ENCODE assay signal across 13 cellular contexts in the genomic region with DNA sequence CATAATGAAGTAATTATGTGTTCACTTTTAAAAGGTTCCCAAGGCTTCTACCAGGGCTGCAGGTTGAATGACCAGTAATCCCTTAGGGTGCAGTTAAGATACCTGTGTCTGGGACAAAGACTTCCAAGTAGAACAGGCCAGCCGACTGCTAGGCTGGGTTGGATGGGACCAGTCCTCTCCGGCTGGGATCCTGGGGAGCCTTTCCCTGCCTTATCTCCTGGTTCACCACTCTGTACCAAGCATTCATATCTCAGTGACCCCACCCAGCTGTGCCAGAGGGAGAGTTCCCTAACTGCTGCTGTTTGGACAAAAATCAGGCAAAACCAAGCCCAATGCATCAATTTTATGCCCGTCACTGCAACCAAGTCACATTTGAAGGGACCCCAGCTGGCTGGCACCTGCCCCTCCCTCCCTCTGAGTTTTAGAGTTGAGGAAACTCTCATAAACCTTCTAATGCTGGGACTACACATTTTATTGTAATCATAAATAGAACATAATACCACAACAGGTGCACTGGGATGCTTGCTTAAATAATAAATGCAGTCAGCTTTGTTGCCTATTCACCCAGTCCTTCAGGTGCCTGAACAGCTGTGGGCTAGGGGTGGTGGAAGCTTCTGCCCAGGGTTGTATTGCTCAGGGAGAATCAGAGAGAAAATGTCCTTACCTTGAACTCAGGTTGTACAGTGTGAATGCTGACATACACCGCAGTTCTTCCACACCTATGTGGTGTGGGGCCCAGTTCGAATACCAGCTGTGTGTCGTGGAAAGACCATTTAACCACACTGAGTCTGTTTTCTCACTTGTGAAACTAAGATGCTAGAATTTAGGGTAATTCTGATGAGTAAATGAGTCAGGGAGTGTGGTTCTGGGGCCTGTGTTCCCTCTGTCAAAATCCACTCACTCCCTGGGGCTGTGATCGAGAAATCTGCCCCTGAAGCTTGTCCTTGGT.
A peak's percentile ranks its signal among the peaks of the same experiment; 100 is the strongest.
DNase-seq lines count a peak whose midpoint lies in the region; ATAC-seq, FAIRE-seq and TF ChIP-seq lines count a peak whose summit lies in the region.
"Had no signal": no experiment of that assay in that cellular context is flagged by ENCODE, and none has a peak within 500 bp of the region (broad histone marks: within the 10 kb centered on the region; RNA-seq: fewer than 3 reads in every experiment).

No MANE protein-coding gene starts in this region.

- peak; percentile 91 for ATAC-seq in HG02870 (IDR thresholded peaks at IDR 0.05; ENCODE audit: unreplicated experiment)
- ATAC-seq in stimulated activated naive CD8-positive, alpha-beta T cell treated with anti-CD3 and anti-CD28 coated beads, Interleukin-15, amount 100 ng/mL, for 72 hours = peak; percentile 91
- ATAC-seq in WTC11 = no peak
- ATAC-seq: HepG2 had no signal

- no peaks in the 10 kb centered on the region for H3K36me3 ChIP-seq in WERI-Rb-1

- no peak for FAIRE-seq in GM19239 (lab: Jason Lieb, UNC)
- FAIRE-seq: HepG2 had no signal

- H3K27ac Mint-ChIP-seq in activated naive CD4-positive, alpha-beta T cell treated with anti-CD3 and anti-CD28 coated beads, Interleukin-2, amount 10 ng/mL, durations not matched to agents 7 days and 5 days = no peak overlapping the region
- peak overlapping the region; percentile 95 to 96 for H3K27ac Mint-ChIP-seq in stimulated activated naive CD8-positive, alpha-beta T cell treated with anti-CD3 and anti-CD28 coated beads, Interleukin-15, amount 100 ng/mL, for 72 hours
- no peak overlapping the region for H3K27ac Mint-ChIP-seq in WTC11
- H3K27ac Mint-ChIP-seq: B cell had no signal

- peak overlapping the region; percentile 79 for H3K27ac ChIP-seq in WERI-Rb-1

- H3K4me3 ChIP-seq in WERI-Rb-1 (ENCODE audit: low read depth, low read length) = no peak overlapping the region

- no peak overlapping the region for H3K4me3 Mint-ChIP-seq in activated naive CD4-positive, alpha-beta T cell treated with anti-CD3 and anti-CD28 coated beads, Interleukin-2, amount 10 ng/mL, durations not matched to agents 7 days and 5 days
- H3K4me3 Mint-ChIP-seq in stimulated activated naive CD8-positive, alpha-beta T cell treated with anti-CD3 and anti-CD28 coated beads, Interleukin-15, amount 100 ng/mL, for 72 hours = peak overlapping the region; percentile 68 to 72
- H3K4me3 Mint-ChIP-seq in WTC11 = no peak overlapping the region
- H3K4me3 Mint-ChIP-seq: B cell, H9 had no signal

- no peaks in the 10 kb centered on the region for H3K27me3 Mint-ChIP-seq in activated naive CD4-positive, alpha-beta T cell treated with anti-CD3 and anti-CD28 coated beads, Interleukin-2, amount 10 ng/mL, durations not matched to agents 7 days and 5 days
- no peaks in the 10 kb centered on the region for H3K27me3 Mint-ChIP-seq in stimulated activated naive CD8-positive, alpha-beta T cell treated with anti-CD3 and anti-CD28 coated beads, Interleukin-15, amount 100 ng/mL, for 72 hours
- no peaks in the 10 kb centered on the region for H3K27me3 Mint-ChIP-seq in WTC11 (ENCODE audit: low read depth)

- no peaks in the 10 kb centered on the region for H3K36me3 Mint-ChIP-seq in activated naive CD4-positive, alpha-beta T cell treated with anti-CD3 and anti-CD28 coated beads, Interleukin-2, amount 10 ng/mL, durations not matched to agents 7 days and 5 days
- no peaks in the 10 kb centered on the region for H3K36me3 Mint-ChIP-seq in WTC11

- POLR2A ChIA-PET in WTC11 (lab: Charles Lee) = no interaction called here

- CTCF ChIA-PET in activated naive CD4-positive, alpha-beta T cell treated with anti-CD3 and anti-CD28 coated beads, Interleukin-2, amount 10 ng/mL, durations not matched to agents 7 days and 5 days (lab: Charles Lee) = no interaction called here
- CTCF ChIA-PET in WTC11 (lab: Charles Lee) = interaction anchor here (0.7 to 1.1 kb wide), 2 partner anchors 103 to 242 kb away, joined by 3 read pairs; no protein-coding TSS in a partner anchor

- DNase-seq in activated naive CD4-positive, alpha-beta T cell treated with anti-CD3 and anti-CD28 coated beads, Interleukin-2, amount 10 ng/mL, durations not matched to agents 7 days and 5 days = peak; percentile 28
- DNase-seq in activated naive CD4-positive, alpha-beta T cell treated with anti-CD3 and anti-CD28 coated beads, Interleukin-2, amount 50 U/mL, for 16 hours = no peak
- no peak for DNase-seq in WERI-Rb-1
- DNase-seq in stimulated activated naive CD8-positive, alpha-beta T cell treated with anti-CD3 and anti-CD28 coated beads, Interleukin-15, amount 100 ng/mL, for 72 hours = peak; percentile 50 to 75
- DNase-seq in WTC11 (ENCODE audit: low spot score) = no peak
- no peak for DNase-seq in GM19239 (ENCODE audit: insufficient read length, low spot score)
- no peak for DNase-seq in NCI-H2081 treated with DMSO at 0.1 percent for 48 hours (lab: John Stamatoyannopoulos, UW)
- DNase-seq: H9, NCI-H446 treated with DMSO at 0.1 percent for 48 hours, nucleus accumbens had no signal

- H3K4me1 Mint-ChIP-seq in activated naive CD4-positive, alpha-beta T cell treated with anti-CD3 and anti-CD28 coated beads, Interleukin-2, amount 10 ng/mL, durations not matched to agents 7 days and 5 days = peaks cover 25% of the 10 kb centered on the region
- H3K4me1 Mint-ChIP-seq in stimulated activated naive CD8-positive, alpha-beta T cell treated with anti-CD3 and anti-CD28 coated beads, Interleukin-15, amount 100 ng/mL, for 72 hours = peaks cover 72% of the 10 kb centered on the region
- peaks cover 15% of the 10 kb centered on the region for H3K4me1 Mint-ChIP-seq in WTC11

- H3K27me3 ChIP-seq in WERI-Rb-1 (ENCODE audit: insufficient read depth, low read depth, severe bottlenecking) = no peaks in the 10 kb centered on the region

- TF ChIP-seq CTCF in WERI-Rb-1 (IDR thresholded peaks at IDR 0.05; ENCODE audit: low read depth, low read length) = no peak
- TF ChIP-seq CTCF in WTC11 (IDR thresholded peaks at IDR 0.05) = no peak

- H3K9me3 Mint-ChIP-seq in activated naive CD4-positive, alpha-beta T cell treated with anti-CD3 and anti-CD28 coated beads, Interleukin-2, amount 10 ng/mL, durations not matched to agents 7 days and 5 days = no peaks in the 10 kb centered on the region
- H3K9me3 Mint-ChIP-seq in stimulated activated naive CD8-positive, alpha-beta T cell treated with anti-CD3 and anti-CD28 coated beads, Interleukin-15, amount 100 ng/mL, for 72 hours = no peaks in the 10 kb centered on the region
- H3K9me3 Mint-ChIP-seq in WTC11 = no peaks in the 10 kb centered on the region
- H3K9me3 Mint-ChIP-seq: H9 had no signal

- no peaks in the 10 kb centered on the region for H3K9me3 ChIP-seq in WERI-Rb-1 (ENCODE audit: severe bottlenecking)

TF ChIP-seq in WTC11, 78 proteins besides CTCF, POLR2A, EP300 and RAD21 (continues in another document):
- TF ChIP-seq JAZF1 (CRISPR knock-in tag; IDR thresholded peaks at IDR 0.05) (no peak), NR2C2 (CRISPR knock-in tag; IDR thresholded peaks at IDR 0.05) (no peak), NR1H2 (CRISPR knock-in tag; IDR thresholded peaks at IDR 0.05) (no peak), SP1 (CRISPR knock-in tag; conservative IDR thresholded peaks at IDR 0.05) (no peak), ZNF423 (CRISPR knock-in tag; IDR thresholded peaks at IDR 0.05) (no peak), ZNF671 (CRISPR knock-in tag; IDR thresholded peaks at IDR 0.05) (no peak), CBFB (CRISPR knock-in tag; IDR thresholded peaks at IDR 0.05; ENCODE audit: low read depth) (no peak), ZNF121 (CRISPR knock-in tag; IDR thresholded peaks at IDR 0.05) (no peak), TEAD1 (CRISPR knock-in tag; IDR thresholded peaks at IDR 0.05) (no peak), EMX1 (CRISPR knock-in tag; IDR thresholded peaks at IDR 0.05) (no peak), SMAD3 (CRISPR knock-in tag; IDR thresholded peaks at IDR 0.05; ENCODE audit: borderline replicate concordance) (no peak), ZNF232 (CRISPR knock-in tag; IDR thresholded peaks at IDR 0.05) (no peak)
- TF ChIP-seq, protein P1, sequence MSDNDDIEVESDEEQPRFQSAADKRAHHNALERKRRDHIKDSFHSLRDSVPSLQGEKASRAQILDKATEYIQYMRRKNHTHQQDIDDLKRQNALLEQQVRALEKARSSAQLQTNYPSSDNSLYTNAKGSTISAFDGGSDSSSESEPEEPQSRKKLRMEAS (CRISPR knock-in tag; IDR thresholded peaks at IDR 0.05) = no peak
- TF ChIP-seq, protein P2, sequence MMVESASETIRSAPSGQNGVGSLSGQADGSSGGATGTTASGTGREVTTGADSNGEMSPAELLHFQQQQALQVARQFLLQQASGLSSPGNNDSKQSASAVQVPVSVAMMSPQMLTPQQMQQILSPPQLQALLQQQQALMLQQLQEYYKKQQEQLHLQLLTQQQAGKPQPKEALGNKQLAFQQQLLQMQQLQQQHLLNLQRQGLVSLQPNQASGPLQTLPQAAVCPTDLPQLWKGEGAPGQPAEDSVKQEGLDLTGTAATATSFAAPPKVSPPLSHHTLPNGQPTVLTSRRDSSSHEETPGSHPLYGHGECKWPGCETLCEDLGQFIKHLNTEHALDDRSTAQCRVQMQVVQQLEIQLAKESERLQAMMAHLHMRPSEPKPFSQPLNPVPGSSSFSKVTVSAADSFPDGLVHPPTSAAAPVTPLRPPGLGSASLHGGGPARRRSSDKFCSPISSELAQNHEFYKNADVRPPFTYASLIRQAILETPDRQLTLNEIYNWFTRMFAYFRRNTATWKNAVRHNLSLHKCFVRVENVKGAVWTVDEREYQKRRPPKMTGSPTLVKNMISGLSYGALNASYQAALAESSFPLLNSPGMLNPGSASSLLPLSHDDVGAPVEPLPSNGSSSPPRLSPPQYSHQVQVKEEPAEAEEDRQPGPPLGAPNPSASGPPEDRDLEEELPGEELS (CRISPR knock-in tag; IDR thresholded peaks at IDR 0.05) = no peak
- TF ChIP-seq, protein P3, sequence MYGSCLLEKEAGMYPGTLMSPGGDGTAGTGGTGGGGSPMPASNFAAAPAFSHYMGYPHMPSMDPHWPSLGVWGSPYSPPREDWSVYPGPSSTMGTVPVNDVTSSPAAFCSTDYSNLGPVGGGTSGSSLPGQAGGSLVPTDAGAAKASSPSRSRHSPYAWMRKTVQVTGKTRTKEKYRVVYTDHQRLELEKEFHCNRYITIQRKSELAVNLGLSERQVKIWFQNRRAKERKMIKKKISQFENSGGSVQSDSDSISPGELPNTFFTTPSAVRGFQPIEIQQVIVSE (CRISPR knock-in tag; IDR thresholded peaks at IDR 0.05; ENCODE audit: borderline replicate concordance) = no peak
- TF ChIP-seq, protein P4, sequence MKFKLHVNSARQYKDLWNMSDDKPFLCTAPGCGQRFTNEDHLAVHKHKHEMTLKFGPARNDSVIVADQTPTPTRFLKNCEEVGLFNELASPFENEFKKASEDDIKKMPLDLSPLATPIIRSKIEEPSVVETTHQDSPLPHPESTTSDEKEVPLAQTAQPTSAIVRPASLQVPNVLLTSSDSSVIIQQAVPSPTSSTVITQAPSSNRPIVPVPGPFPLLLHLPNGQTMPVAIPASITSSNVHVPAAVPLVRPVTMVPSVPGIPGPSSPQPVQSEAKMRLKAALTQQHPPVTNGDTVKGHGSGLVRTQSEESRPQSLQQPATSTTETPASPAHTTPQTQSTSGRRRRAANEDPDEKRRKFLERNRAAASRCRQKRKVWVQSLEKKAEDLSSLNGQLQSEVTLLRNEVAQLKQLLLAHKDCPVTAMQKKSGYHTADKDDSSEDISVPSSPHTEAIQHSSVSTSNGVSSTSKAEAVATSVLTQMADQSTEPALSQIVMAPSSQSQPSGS (CRISPR knock-in tag; IDR thresholded peaks at IDR 0.05; ENCODE audit: borderline replicate concordance, low read depth) = no peak

Comparison
In these comparisons a context has a peak if more than half of its experiments do, and no peak if none do; other contexts are left out.
1. DNase-seq: peak in activated naive CD4-positive, alpha-beta T cell treated with anti-CD3 and anti-CD28 coated beads, Interleukin-2, amount 10 ng/mL, durations not matched to agents 7 days and 5 days (single experiment) and stimulated activated naive CD8-positive, alpha-beta T cell treated with anti-CD3 and anti-CD28 coated beads, Interleukin-15, amount 100 ng/mL, for 72 hours (2 of 2); none in activated naive CD4-positive, alpha-beta T cell treated with anti-CD3 and anti-CD28 coated beads, Interleukin-2, amount 50 U/mL, for 16 hours (single experiment), WERI-Rb-1 (single experiment), WTC11 (single experiment), GM19239 (single experiment) and NCI-H2081 treated with DMSO at 0.1 percent for 48 hours (single experiment).
2. H3K27ac Mint-ChIP-seq: peak in stimulated activated naive CD8-positive, alpha-beta T cell treated with anti-CD3 and anti-CD28 coated beads, Interleukin-15, amount 100 ng/mL, for 72 hours (2 of 2); none in activated naive CD4-positive, alpha-beta T cell treated with anti-CD3 and anti-CD28 coated beads, Interleukin-2, amount 10 ng/mL, durations not matched to agents 7 days and 5 days (single experiment) and WTC11 (single experiment).
3. H3K4me3 Mint-ChIP-seq: peak in stimulated activated naive CD8-positive, alpha-beta T cell treated with anti-CD3 and anti-CD28 coated beads, Interleukin-15, amount 100 ng/mL, for 72 hours (2 of 2); none in activated naive CD4-positive, alpha-beta T cell treated with anti-CD3 and anti-CD28 coated beads, Interleukin-2, amount 10 ng/mL, durations not matched to agents 7 days and 5 days (single experiment) and WTC11 (single experiment).